ENCODE assay signal across 8 cellular contexts in genomic region chr4:183504064-183504929, GRCh38. TPM values are rescaled to one million over a fixed set of nuclear protein-coding genes. Genes with fewer than 3 reads are reported as not detected.
DNase-seq lines count a peak whose midpoint lies in the region; ATAC-seq and TF ChIP-seq lines count a peak whose summit lies in the region.

No MANE protein-coding gene starts in this region.

- H3K27ac ChIP-seq in right cardiac atrium (ENCODE audit: low read length): peak overlapping the region; percentile 99
- H3K27ac ChIP-seq in aorta (ENCODE audit: low read depth in 1 of 2, low read length in 2 of 2): peak overlapping the region; percentile 59 to 82

- peak overlapping the region; percentile 84 for H3K4me3 ChIP-seq in right cardiac atrium (ENCODE audit: low read length)
- H3K4me3 ChIP-seq in aorta (ENCODE audit: low read length in 2 of 2): peak overlapping the region; percentile 86 to 94

- no peaks in the 10 kb centered on the region for H3K36me3 Mint-ChIP-seq in T-helper 17 cell (ENCODE audit: low read depth)

- intact Hi-C loops in right cardiac atrium (cut with DNase I) (loop anchor here in 1 of 4 donors (10.0 kb wide), 1 partner anchor 101 kb away; no protein-coding TSS in a partner anchor), aorta (cut with DNase I) (loop anchor here in 1 of 2 donors (1.0 to 10.0 kb wide), 2 partner anchors 155 to 409 kb away; partner anchors contain the start of genes RWDD4, TRAPPC11 and WWC2)

- ATAC-seq in HG02885 (IDR thresholded peaks at IDR 0.05; ENCODE audit: poor library complexity, unreplicated experiment) (peak; percentile 71), T-helper 17 cell (peak; percentile 84), right cardiac atrium (peak; percentile 98), aorta (ENCODE audit: low FRiP score) (peak; percentile 98)

- peak overlapping the region; percentile 89 for H3K27ac Mint-ChIP-seq in T-helper 17 cell

- H3K9me3 ChIP-seq in T-helper 17 cell (ENCODE audit: control insufficient read depth, low read length, poor library complexity, severe bottlenecking) (no peaks in the 10 kb centered on the region), right cardiac atrium (ENCODE audit: control insufficient read depth, low read length) (no peaks in the 10 kb centered on the region), aorta (ENCODE audit: control insufficient read depth, low read length) (no peaks in the 10 kb centered on the region)

- H3K27me3 ChIP-seq in right cardiac atrium (ENCODE audit: control insufficient read depth, insufficient read depth): no peaks in the 10 kb centered on the region
- H3K27me3 ChIP-seq in aorta (ENCODE audit: control insufficient read depth in 1 of 2, insufficient read depth in 2 of 2, low read length in 1 of 2): no peaks in the 10 kb centered on the region

- peak overlapping the region; percentile 94 for H3K4me3 Mint-ChIP-seq in T-helper 17 cell

- under 1% methylated on average over 106 of the region's 106 CpGs for WGBS in right cardiac atrium
- 0% methylated on average over 50 to 106 of the region's 106 CpGs for WGBS in aorta, 2 donors

- peak; percentile 69 for TF ChIP-seq POLR2A in GM15510 (IDR thresholded peaks at IDR 0.05; ENCODE audit: borderline replicate concordance, extremely low read depth, insufficient read length)

- no peaks in the 10 kb centered on the region for H3K4me1 ChIP-seq in right cardiac atrium (ENCODE audit: control insufficient read depth, insufficient read depth, low read length)
- no peaks in the 10 kb centered on the region for H3K4me1 ChIP-seq in aorta (ENCODE audit: control insufficient read depth in 1 of 2, insufficient read depth in 2 of 2, low read length in 2 of 2)

- no peaks in the 10 kb centered on the region for H3K27me3 Mint-ChIP-seq in T-helper 17 cell

- peak; percentile 87 for DNase-seq in NCI-H1694 (lab: John Stamatoyannopoulos, UW)
- DNase-seq in T-helper 17 cell: peak; percentile 99 to 100 (median 99)
- peak; percentile 79 to 99 (median 98) for DNase-seq in anterior cingulate cortex (lab: John Stamatoyannopoulos, UW)
- peak; percentile 99 to 100 (median 100) for DNase-seq in right cardiac atrium
- peak; percentile 99 for DNase-seq in putamen (ENCODE audit: low spot score)
- DNase-seq in aorta: peak; percentile 100

- no peaks in the 10 kb centered on the region for H3K36me3 ChIP-seq in aorta (ENCODE audit: control insufficient read depth in 1 of 2, insufficient read depth in 2 of 2, low read length in 1 of 2)

- H3K4me1 Mint-ChIP-seq in T-helper 17 cell: peaks cover 15% of the 10 kb centered on the region

RNA-seq across cellular contexts. Expression of gene ING2, which starts 0.6 kb away (rescaled TPM):
- 10 to 100 TPM in 1 of 2 donors, 1 to 10 TPM in 1; 9.1 to 11.2 TPM for total RNA-seq in T-helper 17 cell
- 10 to 100 TPM in 1 of 4 donors, 1 to 10 TPM in 3; 5.4 to 10.5 (median 7.2) TPM for total RNA-seq in right cardiac atrium
- polyA plus RNA-seq in right cardiac atrium: 10.1 TPM
- 10 to 100 TPM in 1 of 2 donors, 1 to 10 TPM in 1; 6.3 to 10.0 TPM for total RNA-seq in aorta
- 10 to 100 TPM in 1 of 2 donors, 1 to 10 TPM in 1; 9.7 to 22.3 TPM for polyA plus RNA-seq in aorta

RNA-seq across cellular contexts. Expression of gene CDKN2AIP, which starts 59.9 kb away (rescaled TPM):
- total RNA-seq in T-helper 17 cell: 10 to 100 TPM; 25.9 to 33.4 TPM
- 10 to 100 TPM; 10.1 to 13.1 (median 11.5) TPM for total RNA-seq in right cardiac atrium
- 8.7 TPM for polyA plus RNA-seq in right cardiac atrium
- total RNA-seq in aorta: 10 to 100 TPM; 12.0 to 15.4 TPM
- 10 to 100 TPM; 12.2 to 16.3 TPM for polyA plus RNA-seq in aorta

Comparison
In these comparisons a context has a peak if more than half of its experiments do, and no peak if none do; other contexts are left out.
1. Peak in every context shown above with its lines: DNase-seq, ATAC-seq, H3K4me3 ChIP-seq and H3K27ac ChIP-seq.